1 cellular context compared by ENCODE assay signal in the genomic region with DNA sequence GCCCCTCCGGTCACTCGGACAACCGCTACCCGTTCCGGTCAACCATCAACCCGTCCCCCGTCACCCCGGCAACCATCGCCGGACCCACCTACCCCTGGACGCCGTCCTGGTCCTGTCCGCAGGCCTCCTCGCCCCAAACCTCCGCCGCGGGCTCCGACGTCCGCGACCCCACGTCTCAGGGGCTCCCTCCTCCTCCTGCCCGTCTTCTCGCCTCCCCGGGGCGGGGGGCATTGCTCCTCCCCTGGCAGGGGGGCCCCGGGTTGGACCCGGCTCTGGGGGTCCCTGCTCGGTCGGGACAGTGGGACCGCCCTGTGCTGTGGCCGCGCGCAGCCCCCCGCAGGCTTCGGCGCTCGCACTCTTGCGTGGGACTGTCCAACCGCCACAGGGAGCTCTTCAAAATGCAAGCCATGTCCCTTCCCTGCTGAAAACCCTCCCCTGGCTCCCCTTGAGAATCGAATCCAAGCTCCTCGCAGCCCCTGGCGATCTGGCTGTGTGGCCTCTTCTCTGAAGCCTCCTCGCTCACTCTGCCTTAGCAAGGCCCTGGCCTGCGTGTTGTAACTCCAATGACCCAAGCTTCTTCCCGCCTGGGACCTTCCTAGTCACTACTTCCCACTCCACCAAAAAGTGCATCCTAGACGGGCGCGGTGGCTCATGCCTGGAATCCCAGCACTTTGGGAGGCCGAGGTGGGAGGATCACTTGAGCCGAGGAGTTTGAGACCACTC.
TF ChIP-seq lines count a peak whose summit lies in the region.

No MANE protein-coding gene starts in this region.

TF ChIP-seq in K562, 482 proteins besides CTCF, POLR2A, EP300 and RAD21 (continued from another document):
- TF ChIP-seq CREB3 (tag; conservative IDR thresholded peaks at IDR 0.05; ENCODE audit: low read depth) (no peak), SMARCB1 (IDR thresholded peaks at IDR 0.05; ENCODE audit: insufficient read length, low read depth) (no peak)
